8 cellular contexts compared by ENCODE assay signal in genomic region chr1:112715264-112716053, GRCh38. TPM values are rescaled to one million over a fixed set of nuclear protein-coding genes. Genes with fewer than 3 reads are reported as not detected.
DNase-seq lines count a peak whose midpoint lies in the region; ATAC-seq and TF ChIP-seq lines count a peak whose summit lies in the region.

Gene PPM1J (minus strand): TSS chr1:112715332. CDS start chr1:112715301, 31 bp downstream.

- H3K4me1 ChIP-seq in DND-41 (ENCODE audit: insufficient read depth, low read length) (peaks cover 29% of the 10 kb centered on the region), RWPE2 (ENCODE audit: insufficient read depth, poor library complexity, severe bottlenecking) (no peaks in the 10 kb centered on the region)

- no peak for TF ChIP-seq RAD21 in Ishikawa (IDR thresholded peaks at IDR 0.05; ENCODE audit: low read depth)

- TF ChIP-seq CTCF in DND-41 (IDR thresholded peaks at IDR 0.05; ENCODE audit: borderline replicate concordance, extremely low read depth, low read length, poor library complexity, severe bottlenecking) = no peak
- TF ChIP-seq CTCF in RWPE2 (IDR thresholded peaks at IDR 0.05; ENCODE audit: poor library complexity, severe bottlenecking) = no peak
- TF ChIP-seq CTCF in nephron (IDR thresholded peaks at IDR 0.05; ENCODE audit: unreplicated experiment in 3 of 3) = no peak

- H4K20me1 ChIP-seq in DND-41 (ENCODE audit: insufficient read depth, low read length) = no peaks in the 10 kb centered on the region; the same call in 1 of the 2 replicates

- H3K27me3 Mint-ChIP-seq in activated T-helper 2 cell treated with anti-CD3 and anti-CD28 coated beads, Interferon-gamma antibody, Interleukin-2, Interleukin-4, amounts not matched to agents 10 μg/mL and 5 μg/mL and 100 μg/mL, durations not matched to agents 14 hours and 24 hours and 36 hours (ENCODE audit: low read depth) = peaks cover 33% of the 10 kb centered on the region
- H3K27me3 Mint-ChIP-seq in nephron (ENCODE audit: low read depth) = peaks cover 65% of the 10 kb centered on the region

- H3K9me3 Mint-ChIP-seq in activated T-helper 2 cell treated with anti-CD3 and anti-CD28 coated beads, Interferon-gamma antibody, Interleukin-2, Interleukin-4, amounts not matched to agents 10 μg/mL and 5 μg/mL and 100 μg/mL, durations not matched to agents 14 hours and 24 hours and 36 hours = no peaks in the 10 kb centered on the region
- no peaks in the 10 kb centered on the region for H3K9me3 Mint-ChIP-seq in nephron

- H3K36me3 Mint-ChIP-seq in activated T-helper 2 cell treated with anti-CD3 and anti-CD28 coated beads, Interferon-gamma antibody, Interleukin-2, Interleukin-4, amounts not matched to agents 10 μg/mL and 5 μg/mL and 100 μg/mL, durations not matched to agents 14 hours and 24 hours and 36 hours (ENCODE audit: low read depth) = no peaks in the 10 kb centered on the region
- H3K36me3 Mint-ChIP-seq in nephron (ENCODE audit: low read depth) = no peaks in the 10 kb centered on the region

- H3K79me2 ChIP-seq in DND-41 (ENCODE audit: insufficient read depth, low read length) = no peaks in the 10 kb centered on the region

- H3K9me3 ChIP-seq in DND-41 (ENCODE audit: insufficient read depth, low read length, severe bottlenecking) (no peaks in the 10 kb centered on the region), RWPE2 (ENCODE audit: severe bottlenecking) (no peaks in the 10 kb centered on the region)

- peak within 1 kb of the TSS; percentile 49 for H3K9ac ChIP-seq in DND-41 (ENCODE audit: low read depth, low read length)

- intact Hi-C loops in activated T-helper 2 cell treated with anti-CD3 and anti-CD28 coated beads, Interferon-gamma antibody, Interleukin-2, Interleukin-4, amounts not matched to agents 10 μg/mL and 5 μg/mL and 100 μg/mL, durations not matched to agents 14 hours and 24 hours and 36 hours (cut with micrococcal nuclease) = loop anchor here (1.0 to 5.0 kb wide), 6 partner anchors 89 to 963 kb away; partner anchors contain the start of genes LRIG2, MAGI3 and SLC16A1

- H3K4me3 Mint-ChIP-seq in activated T-helper 2 cell treated with anti-CD3 and anti-CD28 coated beads, Interferon-gamma antibody, Interleukin-2, Interleukin-4, amounts not matched to agents 10 μg/mL and 5 μg/mL and 100 μg/mL, durations not matched to agents 14 hours and 24 hours and 36 hours (ENCODE audit: low read depth) = peak within 1 kb of the TSS; percentile 81
- H3K4me3 Mint-ChIP-seq in nephron = peak within 1 kb of the TSS; percentile 91 to 93 (median 91)

- DNase-seq in DND-41 = peak; percentile 96
- peak; percentile 95 for DNase-seq in RWPE2 (ENCODE audit: low spot score)
- DNase-seq in activated T-helper 2 cell treated with anti-CD3 and anti-CD28 coated beads, Interferon-gamma antibody, Interleukin-2, Interleukin-4, amounts not matched to agents 10 μg/mL and 5 μg/mL and 100 μg/mL, durations not matched to agents 14 hours and 24 hours and 36 hours (ENCODE audit: low spot score) = peak; percentile 97
- peak; percentile 86 for DNase-seq in fibroblast of the conjunctiva (ENCODE audit: low read depth)
- DNase-seq in stimulated activated naive CD4-positive, alpha-beta T cell (lab: John Stamatoyannopoulos, UW) = peak; percentile 83 to 94 (median 90)

- H3K4me3 ChIP-seq in DND-41 (ENCODE audit: low read depth in 1 of 2, low read length in 2 of 2) = peak within 1 kb of the TSS; percentile 33 to 80; a peak in 3 of 4 replicates
- H3K4me3 ChIP-seq in RWPE2 (ENCODE audit: severe bottlenecking) = peak within 1 kb of the TSS; percentile 47

- ATAC-seq in DND-41 (ENCODE audit: insufficient read depth, low read depth) (peak; percentile 81), GM21737 (IDR thresholded peaks at IDR 0.05; ENCODE audit: unreplicated experiment) (peak; percentile 74), RWPE2 (ENCODE audit: low read depth) (peak; percentile 69)

- H3K27ac Mint-ChIP-seq in activated T-helper 2 cell treated with anti-CD3 and anti-CD28 coated beads, Interferon-gamma antibody, Interleukin-2, Interleukin-4, amounts not matched to agents 10 μg/mL and 5 μg/mL and 100 μg/mL, durations not matched to agents 14 hours and 24 hours and 36 hours = peak within 1 kb of the TSS; percentile 21
- peak within 1 kb of the TSS in 2 of 3 experiments; percentile 44 to 70 for H3K27ac Mint-ChIP-seq in nephron

- H3K27me3 ChIP-seq in DND-41 (ENCODE audit: insufficient read depth, low read length, poor library complexity) = peaks cover 14% of the 10 kb centered on the region
- no peaks in the 10 kb centered on the region for H3K27me3 ChIP-seq in RWPE2 (ENCODE audit: insufficient read depth, poor library complexity, severe bottlenecking)

- H3K4me1 Mint-ChIP-seq in activated T-helper 2 cell treated with anti-CD3 and anti-CD28 coated beads, Interferon-gamma antibody, Interleukin-2, Interleukin-4, amounts not matched to agents 10 μg/mL and 5 μg/mL and 100 μg/mL, durations not matched to agents 14 hours and 24 hours and 36 hours (ENCODE audit: low read depth) = peaks cover 24% of the 10 kb centered on the region
- peaks cover 31% of the 10 kb centered on the region for H3K4me1 Mint-ChIP-seq in nephron

- peak within 1 kb of the TSS; percentile 76 for H2AFZ ChIP-seq in DND-41 (ENCODE audit: low read depth, low read length)

- TF ChIP-seq EP300 in Ishikawa (IDR thresholded peaks at IDR 0.05; ENCODE audit: borderline replicate concordance) = no peak

- H3K36me3 ChIP-seq in DND-41 (ENCODE audit: insufficient read depth, low read length) (no peaks in the 10 kb centered on the region), RWPE2 (ENCODE audit: low read depth) (no peaks in the 10 kb centered on the region)

- H3K27ac ChIP-seq in DND-41 (ENCODE audit: low read length) (peak within 1 kb of the TSS; percentile 4; the same call in 1 of the 2 replicates), RWPE2 (ENCODE audit: poor library complexity, severe bottlenecking) (peak within 1 kb of the TSS; percentile 11)

- H3K4me2 ChIP-seq in DND-41 (ENCODE audit: insufficient read depth, low read length) = peak within 1 kb of the TSS; percentile 100

TF ChIP-seq in Ishikawa, 13 proteins besides CTCF, POLR2A, EP300 and RAD21:
- TF ChIP-seq MAX (IDR thresholded peaks at IDR 0.05) (peak; percentile 11), USF1 (IDR thresholded peaks at IDR 0.05) (no peak), NFIC (IDR thresholded peaks at IDR 0.05) (peak; percentile 61; the same call in 1 of the 2 replicates)

RNA-seq across cellular contexts. Expression of gene PPM1J, which starts in this region (rescaled TPM):
- total RNA-seq in activated T-helper 2 cell treated with anti-CD3 and anti-CD28 coated beads, Interferon-gamma antibody, Interleukin-2, Interleukin-4, amounts not matched to agents 10 μg/mL and 5 μg/mL and 100 μg/mL, durations not matched to agents 14 hours and 24 hours and 36 hours = 0.59 and 0.67 TPM in 2 replicates

Comparison
In these comparisons a context has a peak if more than half of its experiments do, and no peak if none do; other contexts are left out.
1. Peak in every context shown above with its lines: DNase-seq, ATAC-seq, H3K4me3 ChIP-seq and H3K27ac ChIP-seq.
2. Peak in DNase-seq in activated T-helper 2 cell treated with anti-CD3 and anti-CD28 coated beads, Interferon-gamma antibody, Interleukin-2, Interleukin-4, amounts not matched to agents 10 μg/mL and 5 μg/mL and 100 μg/mL, durations not matched to agents 14 hours and 24 hours and 36 hours; RNA of the gene not detected or under 1 TPM.